8 cellular contexts compared by ENCODE assay signal in the genomic region with DNA sequence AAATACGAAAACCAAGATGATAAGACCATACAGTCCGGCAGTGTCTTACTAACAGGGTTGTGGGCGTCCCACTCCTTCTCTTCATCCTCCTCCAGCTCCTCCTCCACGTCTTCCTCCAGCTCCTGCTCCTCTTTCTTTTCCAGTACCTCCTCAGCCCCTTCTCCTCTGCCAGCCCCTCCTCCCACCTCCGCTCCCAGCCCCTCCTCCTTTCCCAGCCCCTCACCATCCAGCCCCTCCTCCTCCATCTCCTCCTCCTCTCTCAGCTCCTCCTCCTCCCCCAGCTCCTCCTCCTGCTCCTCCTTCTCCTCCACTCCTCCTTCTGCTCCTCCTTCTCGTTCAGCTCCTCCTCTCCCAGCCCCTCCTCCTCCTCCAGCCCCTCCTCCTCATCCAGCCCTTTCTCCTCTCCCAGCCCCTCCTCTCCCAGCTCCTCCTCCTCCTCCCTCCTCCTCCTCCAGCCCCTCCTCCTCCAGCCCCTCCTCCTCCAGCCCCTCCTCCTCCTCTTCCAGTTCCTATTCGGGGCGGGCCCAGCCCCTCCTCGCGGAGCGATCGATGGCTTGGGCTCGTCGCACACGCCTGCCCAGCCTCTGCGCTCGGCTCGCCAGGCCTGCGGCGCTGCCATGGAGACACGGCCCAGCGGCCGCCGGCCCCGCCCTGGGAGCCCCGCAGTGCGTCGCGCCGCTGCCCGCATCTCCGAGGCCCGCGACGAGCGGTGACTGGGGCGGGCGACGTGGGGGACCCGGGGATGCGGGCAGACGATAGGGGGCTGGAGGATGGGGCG. TPM values are rescaled to one million over a fixed set of nuclear protein-coding genes. Genes with fewer than 3 reads are reported as not detected.
DNase-seq lines count a peak whose midpoint lies in the region; ATAC-seq and TF ChIP-seq lines count a peak whose summit lies in the region.

A gene with protein sequence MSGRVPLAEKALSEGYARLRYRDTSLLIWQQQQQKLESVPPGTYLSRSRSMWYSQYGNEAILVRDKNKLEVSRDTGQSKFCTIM (plus strand): TSS at position 654 of the 778 bp plus-strand sequence. CDS start 1,267 bp downstream, outside the sequence.

- H3K27ac ChIP-seq in coronary artery: peak within 1 kb of the TSS; percentile 43 to 81

- peaks cover 8% of the 10 kb centered on the region for H3K36me3 Mint-ChIP-seq in activated CD4-positive, alpha-beta T cell treated with anti-CD3 and anti-CD28 coated beads, Interleukin-2, amount 10 ng/mL, durations not matched to agents 24 days and 14 days (ENCODE audit: low read depth)

- no peak for TF ChIP-seq CTCF in coronary artery (IDR thresholded peaks at IDR 0.05)

- peak within 1 kb of the TSS; percentile 79 for H3K27ac Mint-ChIP-seq in activated CD4-positive, alpha-beta T cell treated with anti-CD3 and anti-CD28 coated beads, Interleukin-2, amount 10 ng/mL, durations not matched to agents 24 days and 14 days

- no peaks in the 10 kb centered on the region for H3K27me3 Mint-ChIP-seq in activated CD4-positive, alpha-beta T cell treated with anti-CD3 and anti-CD28 coated beads, Interleukin-2, amount 10 ng/mL, durations not matched to agents 24 days and 14 days

- no peaks in the 10 kb centered on the region for H3K9me3 Mint-ChIP-seq in activated CD4-positive, alpha-beta T cell treated with anti-CD3 and anti-CD28 coated beads, Interleukin-2, amount 10 ng/mL, durations not matched to agents 24 days and 14 days

- intact Hi-C loops in activated CD4-positive, alpha-beta T cell treated with anti-CD3 and anti-CD28 coated beads, Interleukin-2, amount 10 ng/mL, durations not matched to agents 24 days and 14 days (cut with micrococcal nuclease): loop anchor here (1.0 to 5.0 kb wide), 4 partner anchors 33 to 139 kb away; a partner anchor contains a TSS
- intact Hi-C loops in left colon (cut with DNase I, micrococcal nuclease): no loop called here

- H3K4me3 ChIP-seq in coronary artery: peak within 1 kb of the TSS; percentile 92

- H3K4me1 Mint-ChIP-seq in activated CD4-positive, alpha-beta T cell treated with anti-CD3 and anti-CD28 coated beads, Interleukin-2, amount 10 ng/mL, durations not matched to agents 24 days and 14 days: peaks cover 4% of the 10 kb centered on the region

- ATAC-seq in HG03460 (IDR thresholded peaks at IDR 0.05; ENCODE audit: unreplicated experiment) (peak; percentile 85), left colon (peak; percentile 97)

- peak within 1 kb of the TSS; percentile 83 for H3K4me3 Mint-ChIP-seq in activated CD4-positive, alpha-beta T cell treated with anti-CD3 and anti-CD28 coated beads, Interleukin-2, amount 10 ng/mL, durations not matched to agents 24 days and 14 days

- peak; percentile 97 for DNase-seq in AG20443 (ENCODE audit: low spot score)
- DNase-seq in GM19240 (ENCODE audit: insufficient read length, low spot score): peak; percentile 91
- DNase-seq in NCI-H69 (lab: John Stamatoyannopoulos, UW): peak; percentile 99
- DNase-seq in activated CD4-positive, alpha-beta T cell treated with anti-CD3 and anti-CD28 coated beads, Interleukin-2, amount 10 ng/mL, durations not matched to agents 24 days and 14 days: peak; percentile 97
- peak; percentile 100 for DNase-seq in coronary artery (ENCODE audit: low spot score)
- DNase-seq in left colon: peak; percentile 96 to 98
- DNase-seq in stimulated activated CD4-positive, alpha-beta T cell treated with anti-CD3 and anti-CD28 coated beads, Interleukin-1b, Interleukin-23, amount 100 ng/mL, for 4 hours (ENCODE audit: low read depth in 2 of 2): peak; percentile 84 to 85

RNA-seq across cellular contexts. Expression of the gene that starts here (rescaled TPM):
- total RNA-seq in activated CD4-positive, alpha-beta T cell treated with anti-CD3 and anti-CD28 coated beads, Interleukin-2, amount 10 ng/mL, durations not matched to agents 24 days and 14 days: 12.6 and 14.9 TPM in 2 replicates
- total RNA-seq in left colon: 1 to 10 TPM; 2.9 to 6.4 TPM

Comparison
In these comparisons a context has a peak if more than half of its experiments do, and no peak if none do; other contexts are left out.
1. Peak in every context shown above with its lines: DNase-seq, ATAC-seq, H3K4me3 ChIP-seq and H3K27ac ChIP-seq.